In genomic region chr1:181453541-181454201, GRCh38 we compare ENCODE assay signal across 24 cellular contexts. TPM values are rescaled to one million over a fixed set of nuclear protein-coding genes. Genes with fewer than 3 reads are reported as not detected.
"Had no signal": no experiment of that assay in that cellular context is flagged by ENCODE, and none has a peak within 500 bp of the region (broad histone marks: within the 10 kb centered on the region; RNA-seq: fewer than 3 reads in every experiment).

No MANE protein-coding gene starts in this region.

- H3K4me1 ChIP-seq: gastrocnemius medialis, left lung, psoas muscle, suprapubic skin, thyroid gland had no signal

- H3K27me3 ChIP-seq: left lung, ovary, suprapubic skin, thyroid gland had no signal

- H3K4me3 ChIP-seq: coronary artery, gastrocnemius medialis, left lung, mucosa of descending colon, ovary, psoas muscle, suprapubic skin, thyroid gland had no signal

- DNase-seq: dermis blood vessel endothelial cell; effector memory CD4-positive, alpha-beta T cell; foreskin fibroblast; gastrocnemius medialis; kidney; left cardiac atrium; left lung; mesenchymal stem cell; mucosa of descending colon; naive thymus-derived CD8-positive, alpha-beta T cell; occipital lobe; ovary; posterior cingulate gyrus; psoas muscle; right cardiac atrium; small intestine; stimulated activated CD4-positive, alpha-beta T cell treated with anti-CD3 and anti-CD28 coated beads, Interleukin-15, amount 100 ng/mL, for 24 hours; stimulated activated CD4-positive, alpha-beta T cell treated with anti-CD3 and anti-CD28 coated beads, Interleukin-2, amount 100 ng/mL, for 48 hours; stimulated activated naive CD4-positive, alpha-beta T cell; stimulated activated naive CD8-positive, alpha-beta T cell treated with anti-CD3 and anti-CD28 coated beads, Interleukin-15, amount 100 ng/mL, for 72 hours; thyroid gland had no signal

- H3K9me3 ChIP-seq: gastrocnemius medialis, mucosa of descending colon, ovary, psoas muscle, thyroid gland had no signal

- H3K36me3 ChIP-seq: gastrocnemius medialis, left lung, ovary, suprapubic skin, thyroid gland had no signal

- H3K27ac ChIP-seq: coronary artery, gastrocnemius medialis, left lung, ovary, psoas muscle, suprapubic skin, thyroid gland had no signal

- ATAC-seq: gastrocnemius medialis; left cardiac atrium; left lung; mucosa of descending colon; naive thymus-derived CD8-positive, alpha-beta T cell; psoas muscle; right cardiac atrium; stimulated activated naive CD8-positive, alpha-beta T cell treated with anti-CD3 and anti-CD28 coated beads, Interleukin-15, amount 100 ng/mL, for 72 hours had no signal

RNA-seq across cellular contexts. Expression of gene CACNA1E, which starts 29.6 kb away (rescaled TPM):
- total RNA-seq: dermis blood vessel endothelial cell; glomerular endothelial cell; naive thymus-derived CD8-positive, alpha-beta T cell; suprapubic skin had no signal
- polyA plus RNA-seq: naive thymus-derived CD8-positive, alpha-beta T cell had no signal
